Comparison of ENCODE assay signal across 23 cellular contexts in the genomic region with DNA sequence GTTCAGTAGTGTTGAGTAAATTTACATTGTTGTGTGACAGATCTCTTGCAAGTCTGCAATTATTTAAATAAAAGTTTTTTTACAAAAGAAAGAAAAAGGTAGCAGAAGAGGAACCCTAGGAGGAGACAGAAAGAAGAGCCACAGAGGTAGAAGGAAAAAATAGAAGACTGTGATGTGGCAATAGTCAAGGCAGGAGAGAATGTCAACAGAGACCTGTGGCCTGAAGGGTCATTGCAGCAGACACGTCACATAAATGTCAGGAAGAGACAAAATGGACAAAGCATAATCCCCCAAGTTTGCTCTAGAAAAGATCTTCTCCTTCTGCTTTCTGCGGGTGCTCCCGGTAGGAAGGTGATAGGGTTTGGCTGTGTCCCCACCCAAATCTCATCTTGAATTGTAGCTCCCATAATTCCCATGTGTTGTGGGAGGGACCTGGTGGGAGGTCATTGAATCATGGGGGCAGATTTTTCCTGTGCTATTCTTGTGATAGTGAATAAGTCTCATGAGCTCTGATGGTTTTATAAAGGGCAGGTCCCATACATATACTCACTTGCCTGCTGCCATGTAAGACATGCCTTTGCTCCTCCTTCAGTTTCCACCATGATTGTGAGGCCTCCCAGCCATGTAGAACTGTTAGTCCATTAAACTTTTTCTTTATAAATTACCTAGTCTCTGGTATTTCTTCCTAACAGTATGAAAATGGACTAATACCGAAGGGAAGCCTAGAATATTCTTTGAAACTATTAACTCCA. TPM values are rescaled to one million over a fixed set of nuclear protein-coding genes. Genes with fewer than 3 reads are reported as not detected.
A peak's percentile ranks its signal among the peaks of the same experiment; 100 is the strongest.
DNase-seq lines count a peak whose midpoint lies in the region; ATAC-seq, FAIRE-seq and TF ChIP-seq lines count a peak whose summit lies in the region.
"Had no signal": no experiment of that assay in that cellular context is flagged by ENCODE, and none has a peak within 500 bp of the region (broad histone marks: within the 10 kb centered on the region; RNA-seq: fewer than 3 reads in every experiment).

No MANE protein-coding gene starts in this region.

- peaks cover 15% of the 10 kb centered on the region for H3K9me2 ChIP-seq in GM23338 (ENCODE audit: insufficient read depth)

- WGBS in HepG2 (ENCODE audit: low lambda C conversion rate), result 79% methylated on average over 4 of the region's 4 CpGs
- WGBS in right lobe of liver (ENCODE audit: insufficient coverage, low coverage, low lambda C conversion rate, missing lambda C conversion rate), result 57% methylated on average over 1 of the region's 4 CpGs

- H3K27me3 ChIP-seq in HepG2 (ENCODE audit: control insufficient read depth in 1 of 2, insufficient read depth in 2 of 2, low read length in 2 of 2) (no peaks in the 10 kb centered on the region; a peak in 1 of 5 replicates), right lobe of liver (no peaks in the 10 kb centered on the region), neutrophil (no peaks in the 10 kb centered on the region), GM23338 (ENCODE audit: insufficient read depth) (no peaks in the 10 kb centered on the region)
- H3K27me3 ChIP-seq: BE2C; BLaER1 treated with 17β-estradiol and CSF1 and Interleukin-3, amounts not matched to agents 10 nM and 100 nM had no signal

- H3K9ac ChIP-seq in HepG2 (ENCODE audit: insufficient read depth, low read depth, low read length), result no peak overlapping the region
- H3K9ac ChIP-seq: BLaER1 treated with 17β-estradiol and CSF1 and Interleukin-3, amounts not matched to agents 10 nM and 100 nM had no signal

- no peak for TF ChIP-seq POLR2A in HepG2 (IDR thresholded peaks at IDR 0.05; ENCODE audit: insufficient read depth in 1 of 2, low read depth in 2 of 2, low read length in 2 of 2)
- TF ChIP-seq POLR2A in right lobe of liver (IDR thresholded peaks at IDR 0.05), result no peak

- in situ Hi-C loops in HepG2 (cut with HindIII; ENCODE audit: extremely low pct_ligation_motif_present, low pct_unique_long_range_greater_than_20kb), result no loop called here

- TF ChIP-seq RAD21 in HepG2 (CRISPR knock-in tag; IDR thresholded peaks at IDR 0.05), result no peak

- H3K4me1 Mint-ChIP-seq in type B pancreatic cell (ENCODE audit: unreplicated experiment) (no peaks in the 10 kb centered on the region), GM23338 (peaks cover 2% of the 10 kb centered on the region; the same call in 1 of the 3 replicates)

- H3K9me3 ChIP-seq in HepG2 (ENCODE audit: low read length), result no peaks in the 10 kb centered on the region
- H3K9me3 ChIP-seq in right lobe of liver, result no peaks in the 10 kb centered on the region
- no peaks in the 10 kb centered on the region for H3K9me3 ChIP-seq in neutrophil
- H3K9me3 ChIP-seq: A549, BE2C, HAP-1 had no signal

- FAIRE-seq in HepG2 (lab: Jason Lieb, UNC), result no peak
- FAIRE-seq: A549, D721Med, GM12891, GM18507, H54 had no signal

- no peaks in the 10 kb centered on the region for H4K20me1 ChIP-seq in HepG2 (ENCODE audit: insufficient read depth, low read length)
- no peaks in the 10 kb centered on the region for H4K20me1 ChIP-seq in GM23338 (replicated peaks; ENCODE audit: insufficient read depth)
- H4K20me1 ChIP-seq: BLaER1 treated with 17β-estradiol and CSF1 and Interleukin-3, amounts not matched to agents 10 nM and 100 nM had no signal

- no TSS peak for BruUV-seq in HepG2 (replicated peaks; lab: Mats Ljungman, UMichigan)

- H3K36me3 Mint-ChIP-seq in type B pancreatic cell, result no peaks in the 10 kb centered on the region
- peaks cover 5% of the 10 kb centered on the region; the same call in 1 of the 3 replicates for H3K36me3 Mint-ChIP-seq in GM23338 (ENCODE audit: low read depth)

- H3K4me2 ChIP-seq in HepG2 (ENCODE audit: low read depth, low read length), result no peak overlapping the region
- no peak overlapping the region for H3K4me2 ChIP-seq in GM23338
- H3K4me2 ChIP-seq: A549; BLaER1 treated with 17β-estradiol and CSF1 and Interleukin-3, amounts not matched to agents 10 nM and 100 nM had no signal

- no peaks in the 10 kb centered on the region for H3F3A ChIP-seq in GM23338 (replicated peaks; ENCODE audit: low read depth)

- H3K4me1 ChIP-seq in HepG2 (ENCODE audit: insufficient read depth, low read length) (peaks cover 63% of the 10 kb centered on the region), right lobe of liver (no peaks in the 10 kb centered on the region), neutrophil (ENCODE audit: control insufficient read depth in 1 of 2, insufficient read depth in 1 of 2, low read depth in 1 of 2, low read length in 1 of 2) (peaks cover 12 to 18% of the 10 kb centered on the region in 2 experiments), GM23338 (ENCODE audit: insufficient read depth) (no peaks in the 10 kb centered on the region)
- H3K4me1 ChIP-seq: A549, BE2C, HAP-1 had no signal

- no peak overlapping the region for H3K4me3 Mint-ChIP-seq in type B pancreatic cell
- H3K4me3 Mint-ChIP-seq in GM23338, result no peak overlapping the region
- H3K4me3 Mint-ChIP-seq: CD4-positive, alpha-beta T cell; CD8-positive, alpha-beta memory T cell had no signal

- H3K27ac Mint-ChIP-seq in type B pancreatic cell, result peak overlapping the region; percentile 79
- no peak overlapping the region for H3K27ac Mint-ChIP-seq in GM23338
- H3K27ac Mint-ChIP-seq: CD4-positive, alpha-beta T cell had no signal

- H3K36me3 ChIP-seq in HepG2 (replicated peaks in 1 of 2; ENCODE audit: control insufficient read depth in 1 of 2, insufficient read depth in 2 of 2, low read length in 2 of 2) (no peaks in the 10 kb centered on the region), right lobe of liver (no peaks in the 10 kb centered on the region), neutrophil (no peaks in the 10 kb centered on the region), GM23338 (ENCODE audit: insufficient read depth) (no peaks in the 10 kb centered on the region)
- H3K36me3 ChIP-seq: BE2C; BLaER1 treated with 17β-estradiol and CSF1 and Interleukin-3, amounts not matched to agents 10 nM and 100 nM; HAP-1 had no signal

- no peak overlapping the region for H3K27ac ChIP-seq in HepG2 (ENCODE audit: extremely low read length, insufficient read depth, low read length)
- no peak overlapping the region for H3K27ac ChIP-seq in right lobe of liver
- peak overlapping the region; percentile 71 for H3K27ac ChIP-seq in neutrophil
- no peak overlapping the region for H3K27ac ChIP-seq in GM23338 (ENCODE audit: low read depth)
- H3K27ac ChIP-seq: A549; BLaER1 treated with 17β-estradiol and CSF1 and Interleukin-3, amounts not matched to agents 10 nM and 100 nM had no signal

- CTCF ChIA-PET in HepG2 (lab: Yijun Ruan, JAX; ENCODE audit: low intra/inter-chr PET ratio, low total read pairs), result no interaction called here

- no peak overlapping the region for H2AFZ ChIP-seq in HepG2 (ENCODE audit: low read length)
- no peak overlapping the region for H2AFZ ChIP-seq in GM23338

- no peak overlapping the region for H3K4me3 ChIP-seq in HepG2 (replicated peaks in 1 of 3; ENCODE audit: insufficient read depth in 1 of 3, low read depth in 2 of 3, low read length in 3 of 3)
- no peak overlapping the region for H3K4me3 ChIP-seq in right lobe of liver
- no peak overlapping the region for H3K4me3 ChIP-seq in neutrophil (ENCODE audit: low read depth in 1 of 2, low read length in 1 of 2)
- H3K4me3 ChIP-seq in GM23338, result no peak overlapping the region
- H3K4me3 ChIP-seq: A549; BLaER1 treated with 17β-estradiol and CSF1 and Interleukin-3, amounts not matched to agents 10 nM and 100 nM; HAP-1 had no signal

- H3K79me2 ChIP-seq in HepG2 (ENCODE audit: insufficient read depth, low read length) (no peaks in the 10 kb centered on the region), GM23338 (replicated peaks; ENCODE audit: insufficient read depth) (no peaks in the 10 kb centered on the region)

- POLR2A ChIA-PET in HepG2 (lab: Yijun Ruan, JAX), result interaction anchor here (1.1 kb wide), 1 partner anchor 12 kb away, joined by 4 read pairs; no protein-coding TSS in a partner anchor

- ATAC-seq in HepG2 (no peak), right lobe of liver (no peak), GM23338 (no peak)
- ATAC-seq: A549 had no signal

- TF ChIP-seq CTCF in HepG2 (CRISPR knock-in tag; IDR thresholded peaks at IDR 0.05) (no peak), right lobe of liver (IDR thresholded peaks at IDR 0.05) (no peak), neutrophil (IDR thresholded peaks at IDR 0.05) (no peak), type B pancreatic cell (conservative IDR thresholded peaks at IDR 0.05) (no peak), GM23338 (conservative IDR thresholded peaks at IDR 0.05; ENCODE audit: low read depth in 2 of 2) (no peak)

- H3K9me3 Mint-ChIP-seq in type B pancreatic cell (peaks cover 14% of the 10 kb centered on the region), GM23338 (peaks cover 14% of the 10 kb centered on the region; the same call in 2 of the 3 replicates)
- H3K9me3 Mint-ChIP-seq: CD4-positive, alpha-beta T cell had no signal

- no peak for TF ChIP-seq EP300 in HepG2 (IDR thresholded peaks at IDR 0.05; ENCODE audit: low read depth in 2 of 2, low read length in 2 of 2)
- no peak for TF ChIP-seq EP300 in HepG2 (CRISPR knock-in tag; IDR thresholded peaks at IDR 0.05; ENCODE audit: borderline replicate concordance)

- DNase-seq in HepG2 (ENCODE audit: low spot score) (no peak), right lobe of liver (no peak), type B pancreatic cell (ENCODE audit: extremely low spot score, unreplicated experiment) (no peak), GM23338 (ENCODE audit: low spot score) (no peak), DMS 273 (lab: John Stamatoyannopoulos, UW; ENCODE audit: unreplicated experiment) (no peak)
- DNase-seq: 8988T; ACHN; AML-193; BE2C; CD4-positive, alpha-beta T cell; CD8-positive, alpha-beta memory T cell; DMS53; DMS79 treated with DMSO at 0.1 percent for 48 hours; GF-D8; GOT3 had no signal

- H3K27me3 Mint-ChIP-seq in type B pancreatic cell (no peaks in the 10 kb centered on the region), GM23338 (ENCODE audit: insufficient read depth, low read depth, poor library complexity) (peaks cover 2% of the 10 kb centered on the region)
- H3K27me3 Mint-ChIP-seq: CD4-positive, alpha-beta T cell; CD8-positive, alpha-beta memory T cell had no signal

- intact Hi-C loops in HepG2 (cut with micrococcal nuclease; ENCODE audit: unreplicated experiment) (no loop called here), right lobe of liver (cut with DNase I) (no loop called here)

RNA-seq across cellular contexts. Expression of a gene that starts 41.1 kb away (rescaled TPM):
- total RNA-seq in HepG2 (2016; rRNA removed; fragmentation: Illumina TruSeq; extraction: Trizol), result 10.8 and 15.0 TPM in 2 replicates
- total RNA-seq in HepG2 (2016; cell fraction: cytosol; rRNA removed; fragmentation: Illumina TruSeq; extraction: Trizol; ENCODE audit: low read depth), result 1.8 and 2.0 TPM in 2 replicates
- 10.8 and 15.2 TPM in 2 replicates for total RNA-seq in HepG2 (2016; cell fraction: insoluble cytoplasmic fraction; rRNA removed; fragmentation: Illumina TruSeq; extraction: Trizol)
- total RNA-seq in HepG2 (2016; cell fraction: membrane; rRNA removed; fragmentation: Illumina TruSeq; extraction: Trizol), result 3.6 and 4.1 TPM in 2 replicates
- total RNA-seq in HepG2 (2016; cell fraction: nucleus; rRNA removed; fragmentation: Illumina TruSeq; extraction: Trizol), result 20.9 and 24.0 TPM in 2 replicates
- polyA plus RNA-seq in HepG2 (2011; rRNA removed), result 15.7 and 16.8 TPM in 2 replicates
- 8.4 and 9.9 TPM in 2 replicates for polyA plus RNA-seq in HepG2 (2011; cell fraction: cytosol; rRNA removed)
- 61.8 and 62.8 TPM in 2 replicates for polyA plus RNA-seq in HepG2 (2011; cell fraction: nucleus; rRNA removed)
- polyA plus RNA-seq in HepG2 (2012), result 16.1 and 18.5 TPM in 2 replicates
- 0.14 and 0.46 TPM in 2 replicates for polyA plus RNA-seq in HepG2 (2016; cell fraction: cytosol; fragmentation: Illumina TruSeq; extraction: Trizol; ENCODE audit: low read depth)
- 7.0 and 7.1 TPM in 2 replicates for polyA plus RNA-seq in HepG2 (2016; cell fraction: insoluble cytoplasmic fraction; fragmentation: Illumina TruSeq; extraction: Trizol; ENCODE audit: low read depth)
- 1.5 and 1.6 TPM in 2 replicates for polyA plus RNA-seq in HepG2 (2016; cell fraction: membrane; fragmentation: Illumina TruSeq; extraction: Trizol; ENCODE audit: low read depth)
- 19.4 and 21.7 TPM in 2 replicates for polyA plus RNA-seq in HepG2 (2016; cell fraction: nucleus; fragmentation: Illumina TruSeq; extraction: Trizol; ENCODE audit: insufficient read depth, low read depth)
- 4.4 and 44.0 TPM in 2 replicates for polyA minus RNA-seq in HepG2 (2011; rRNA and poly(A)+ RNA removed; ENCODE audit: low replicate concordance)
- polyA minus RNA-seq in HepG2 (2011; cell fraction: cytosol; rRNA and poly(A)+ RNA removed), result 30.4 and 36.9 TPM in 2 replicates
- polyA minus RNA-seq in HepG2 (2011; cell fraction: nucleus; rRNA and poly(A)+ RNA removed), result 140 TPM in 2 replicates
- total RNA-seq in right lobe of liver, result 10 to 100 TPM in 1 of 6 experiments, 1 to 10 TPM in 5; 3.7 to 10.7 (median 6.8) TPM
- 7.5 and 9.3 TPM in 2 replicates for total RNA-seq in type B pancreatic cell (ENCODE audit: low replicate concordance)
- total RNA-seq in GM23338 (2014; rRNA removed; shearing (Covaris generic)), result 9.4 and 10.8 TPM in 2 replicates
- polyA plus RNA-seq in GM23338 (2016; fragmentation: Nextera tagmentation; extraction: Ambion mirVana), result 2.0 and 2.3 TPM in 2 replicates
